In genomic region chr21:46048926-46049889, GRCh38 we compare ENCODE assay signal across 8 cellular contexts. TPM values are rescaled to one million over a fixed set of nuclear protein-coding genes. Genes with fewer than 3 reads are reported as not detected.
DNase-seq lines count a peak whose midpoint lies in the region; ATAC-seq and TF ChIP-seq lines count a peak whose summit lies in the region.

No MANE protein-coding gene starts in this region.

- TF ChIP-seq CTCF in AG04449 (IDR thresholded peaks at IDR 0.05; ENCODE audit: insufficient read depth, low read length, missing control alignments): no peak

- POLR2A ChIA-PET in AG04449 (lab: Yijun Ruan, JAX): interaction anchor here (0.6 to 1.5 kb wide), 23 partner anchors 10 to 76 kb away, joined by 3 to 9 read pairs (median 4); partner anchors contain the start of gene COL6A1

- CTCF ChIA-PET in AG04449 (lab: Yijun Ruan, JAX): no interaction called here

- peak; percentile 100 for DNase-seq in AG04449 (ENCODE audit: low read depth, low spot score)
- DNase-seq in NCI-H1092 treated with DMSO at 0.1 percent for 48 hours (lab: John Stamatoyannopoulos, UW): peak; percentile 61
- DNase-seq in epidermal melanocyte (ENCODE audit: insufficient read length, low spot score): peak; percentile 48
- DNase-seq in myocyte (ENCODE audit: low read depth): peak; percentile 99
- no peak for DNase-seq in NCI-H1694 (lab: John Stamatoyannopoulos, UW)
- DNase-seq in nucleus accumbens (lab: John Stamatoyannopoulos, UW): no peak

- no peak overlapping the region for H3K4me3 ChIP-seq in AG04449 (ENCODE audit: low read depth, low read length)

- ATAC-seq in GM21528 (IDR thresholded peaks at IDR 0.05; ENCODE audit: low FRiP score, unreplicated experiment): no peak
- ATAC-seq in HG02610 (IDR thresholded peaks at IDR 0.05; ENCODE audit: unreplicated experiment): no peak

RNA-seq across cellular contexts. Expression of gene COL6A2, which starts 48.7 kb away (rescaled TPM):
- total RNA-seq in myocyte: 941 and 998 TPM in 2 replicates
- polyA plus RNA-seq in myocyte (2012): 423 TPM

Comparison
In these comparisons a context has a peak if more than half of its experiments do, and no peak if none do; other contexts are left out.
1. DNase-seq: peak in AG04449 (single experiment), NCI-H1092 treated with DMSO at 0.1 percent for 48 hours (single experiment), epidermal melanocyte (single experiment) and myocyte (single experiment); none in NCI-H1694 (single experiment) and nucleus accumbens (0 of 56).